ENCODE assay signal across 1 cellular context in the genomic region with DNA sequence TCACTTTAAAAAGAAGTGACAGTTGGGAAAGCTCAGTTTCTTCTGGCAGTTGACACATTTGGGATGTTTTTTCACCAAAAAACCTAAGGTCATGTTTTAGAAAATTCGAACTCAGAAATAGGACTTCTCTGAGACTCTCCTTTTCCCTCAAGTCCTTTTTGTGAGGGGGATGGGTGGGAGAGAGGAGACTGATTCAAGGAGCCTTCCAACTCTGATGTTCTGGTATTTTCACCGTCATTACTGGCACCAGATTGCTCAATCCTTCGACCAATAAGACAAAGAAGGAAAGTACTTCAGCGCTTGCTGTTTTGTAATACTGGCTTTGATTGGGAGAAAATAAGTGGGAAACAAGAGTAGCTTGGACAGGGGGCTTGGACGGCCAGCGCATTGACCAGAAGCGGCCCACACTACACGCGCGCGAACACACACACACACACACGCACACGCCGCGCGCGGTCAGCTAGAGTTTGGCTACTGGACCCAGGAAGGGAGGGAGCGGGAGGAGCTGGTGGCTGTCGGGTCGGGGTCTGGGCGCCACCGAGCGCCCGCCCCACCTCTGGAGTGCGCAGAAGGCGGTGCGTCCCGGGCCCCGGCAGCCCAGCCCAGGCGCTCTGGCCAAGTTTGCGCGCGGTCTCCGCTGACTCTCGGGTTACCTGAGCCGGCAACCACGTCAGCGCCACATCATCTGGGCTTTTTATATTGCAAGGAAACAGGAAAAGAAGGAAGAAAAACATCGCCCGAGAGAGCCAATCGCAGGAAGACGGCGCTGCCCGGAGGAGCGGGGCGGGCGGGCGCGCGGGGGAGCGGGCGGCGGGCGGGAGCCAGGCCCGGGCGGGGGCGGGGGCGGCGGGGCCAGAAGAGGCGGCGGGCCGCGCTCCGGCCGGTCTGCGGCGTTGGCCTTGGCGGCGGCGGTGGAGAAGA.
TF ChIP-seq lines count a peak whose summit lies in the region.

KCNK1 (plus strand) TSS at position 855 of the 921 bp plus-strand sequence; CDS start at position 921, 66 bp downstream.

TF ChIP-seq in SK-N-SH, 30 proteins besides CTCF, POLR2A, EP300 and RAD21:
- no peak for TF ChIP-seq USF2 (IDR thresholded peaks at IDR 0.05; ENCODE audit: borderline replicate concordance, low read depth, low read length)
- TF ChIP-seq SIN3A (IDR thresholded peaks at IDR 0.05; ENCODE audit: borderline replicate concordance, low read depth, low read length) = no peak; the same call in 1 of the 2 replicates
- TF ChIP-seq ELF1 (IDR thresholded peaks at IDR 0.05) = peak; percentile 45; the same call in 1 of the 2 replicates
- TF ChIP-seq CHD2 (IDR thresholded peaks at IDR 0.05; ENCODE audit: low read length, partially characterized antibody) = no peak
- no peak for TF ChIP-seq REST (IDR thresholded peaks at IDR 0.05; ENCODE audit: low read depth, low read length)
- TF ChIP-seq EZH2phosphoT487 (IDR thresholded peaks at IDR 0.05; ENCODE audit: borderline replicate concordance, low read depth) = no peak
- TF ChIP-seq, protein P1, sequence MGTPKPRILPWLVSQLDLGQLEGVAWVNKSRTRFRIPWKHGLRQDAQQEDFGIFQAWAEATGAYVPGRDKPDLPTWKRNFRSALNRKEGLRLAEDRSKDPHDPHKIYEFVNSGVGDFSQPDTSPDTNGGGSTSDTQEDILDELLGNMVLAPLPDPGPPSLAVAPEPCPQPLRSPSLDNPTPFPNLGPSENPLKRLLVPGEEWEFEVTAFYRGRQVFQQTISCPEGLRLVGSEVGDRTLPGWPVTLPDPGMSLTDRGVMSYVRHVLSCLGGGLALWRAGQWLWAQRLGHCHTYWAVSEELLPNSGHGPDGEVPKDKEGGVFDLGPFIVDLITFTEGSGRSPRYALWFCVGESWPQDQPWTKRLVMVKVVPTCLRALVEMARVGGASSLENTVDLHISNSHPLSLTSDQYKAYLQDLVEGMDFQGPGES (IDR thresholded peaks at IDR 0.05; ENCODE audit: low read depth, low read length) = no peak
- TF ChIP-seq YY1 (IDR thresholded peaks at IDR 0.05; ENCODE audit: low read depth) = no peak
- no peak for TF ChIP-seq NFIC (IDR thresholded peaks at IDR 0.05; ENCODE audit: borderline replicate concordance)
- no peak for TF ChIP-seq USF1 (IDR thresholded peaks at IDR 0.05; ENCODE audit: borderline replicate concordance, low read depth)
- no peak for TF ChIP-seq TAF1 (IDR thresholded peaks at IDR 0.05; ENCODE audit: borderline replicate concordance, low read depth, low read length)
- TF ChIP-seq GABPA (IDR thresholded peaks at IDR 0.05; ENCODE audit: low read depth) = 0 out of 2 replicates have a peak, but pooled peaks have one; percentile 15
- TF ChIP-seq FOXJ3 (CRISPR knock-in tag; IDR thresholded peaks at IDR 0.05) = no peak
- TF ChIP-seq MEF2A (IDR thresholded peaks at IDR 0.05; ENCODE audit: borderline replicate concordance, low read depth) = no peak
- TF ChIP-seq TEAD4 (IDR thresholded peaks at IDR 0.05; ENCODE audit: borderline replicate concordance, insufficient read depth) = no peak
- TF ChIP-seq RFX5 (IDR thresholded peaks at IDR 0.05; ENCODE audit: low read length) = no peak
- no peak for TF ChIP-seq RCOR1 (IDR thresholded peaks at IDR 0.05; ENCODE audit: low read length)
- TF ChIP-seq GATA2 (CRISPR knock-in tag; IDR thresholded peaks at IDR 0.05) = no peak
- peak; percentile 44 for TF ChIP-seq NRF1 (IDR thresholded peaks at IDR 0.05; ENCODE audit: low read depth, low read length)
- TF ChIP-seq SMC3 (IDR thresholded peaks at IDR 0.05; ENCODE audit: low read depth, low read length) = no peak
- TF ChIP-seq PBX3 (IDR thresholded peaks at IDR 0.05) = no peak
- no peak for TF ChIP-seq JUND (IDR thresholded peaks at IDR 0.05)
- 0 out of 2 replicates have a peak, but pooled peaks have one; percentile 16 for TF ChIP-seq TCF12 (IDR thresholded peaks at IDR 0.05)
- no peak for TF ChIP-seq FOSL2 (IDR thresholded peaks at IDR 0.05; ENCODE audit: borderline replicate concordance, low read depth)
- TF ChIP-seq MXI1 (IDR thresholded peaks at IDR 0.05; ENCODE audit: low read depth, low read length) = peak; percentile 47; the same call in 1 of the 2 replicates
- peak; percentile 55 for TF ChIP-seq MAX (IDR thresholded peaks at IDR 0.05; ENCODE audit: low read depth)
- TF ChIP-seq RXRA (IDR thresholded peaks at IDR 0.05; ENCODE audit: borderline replicate concordance, low read depth) = no peak
- TF ChIP-seq ZBTB33 (IDR thresholded peaks at IDR 0.05; ENCODE audit: borderline replicate concordance, low read depth) = no peak
- TF ChIP-seq POLR2AphosphoS5 (IDR thresholded peaks at IDR 0.05; ENCODE audit: low read depth, low read length) = no peak
- TF ChIP-seq FOXM1 (IDR thresholded peaks at IDR 0.05; ENCODE audit: low read depth) = no peak
